12 cellular contexts compared by ENCODE assay signal in genomic region chr1:40014812-40015594, GRCh38. TPM values are rescaled to one million over a fixed set of nuclear protein-coding genes. Genes with fewer than 3 reads are reported as not detected.
DNase-seq lines count a peak whose midpoint lies in the region; ATAC-seq and TF ChIP-seq lines count a peak whose summit lies in the region.
"Had no signal": no experiment of that assay in that cellular context is flagged by ENCODE, and none has a peak within 500 bp of the region (broad histone marks: within the 10 kb centered on the region; RNA-seq: fewer than 3 reads in every experiment).

No MANE protein-coding gene starts in this region.

- TF ChIP-seq POLR2A in GM18505 (IDR thresholded peaks at IDR 0.05; ENCODE audit: borderline replicate concordance, extremely low read depth, insufficient read depth, insufficient read length), result no peak

- intact Hi-C loops in natural killer cell (cut with micrococcal nuclease), result no loop called here

- H3K4me1 Mint-ChIP-seq in chondrocyte (ENCODE audit: low read depth), result peaks cover 3% of the 10 kb centered on the region
- peaks cover 4 to 11% of the 10 kb centered on the region in 2 donors for H3K4me1 Mint-ChIP-seq in natural killer cell

- DNase-seq in activated CD4-positive, CD25-positive, alpha-beta regulatory T cell treated with anti-CD3 and anti-CD28 coated beads, Interleukin-2, amount 50 U/mL, for 72 hours, result no peak
- DNase-seq in LoVo (ENCODE audit: low spot score) (peak; percentile 35), chondrocyte (ENCODE audit: low spot score) (no peak), natural killer cell (no peak), NCI-H146 treated with DMSO at 0.1 percent for 48 hours (lab: John Stamatoyannopoulos, UW; ENCODE audit: unreplicated experiment) (no peak)
- DNase-seq: NCI-H2029, SHP77 had no signal

- peak overlapping the region; percentile 47 for H3K27ac ChIP-seq in neutrophil
- H3K27ac ChIP-seq: 22Rv1 had no signal

- H3K27ac Mint-ChIP-seq in chondrocyte (ENCODE audit: unreplicated experiment), result peak overlapping the region; percentile 77
- peak overlapping the region in 1 of 2 donors; percentile 51 for H3K27ac Mint-ChIP-seq in natural killer cell
- H3K27ac Mint-ChIP-seq: dendritic cell treated with granulocyte-macrophage colony-stimulating factor and Interleukin-4, amounts not matched to agents 40 ng/mL and 50 ng/mL, for 4 days had no signal

- no peaks in the 10 kb centered on the region for H3K9me3 ChIP-seq in neutrophil

- no peaks in the 10 kb centered on the region for H3K27me3 ChIP-seq in neutrophil

- H3K36me3 ChIP-seq in neutrophil, result no peaks in the 10 kb centered on the region

- H3K4me1 ChIP-seq in neutrophil (ENCODE audit: control insufficient read depth in 1 of 2, insufficient read depth in 1 of 2, low read depth in 1 of 2, low read length in 1 of 2), result peaks cover 0 to 3% of the 10 kb centered on the region in 2 experiments

- H3K4me3 Mint-ChIP-seq in chondrocyte (ENCODE audit: unreplicated experiment) (no peak overlapping the region), natural killer cell (no peak overlapping the region)
- H3K4me3 Mint-ChIP-seq: dendritic cell treated with granulocyte-macrophage colony-stimulating factor and Interleukin-4, amounts not matched to agents 40 ng/mL and 50 ng/mL, for 4 days had no signal

- H3K9me3 Mint-ChIP-seq in chondrocyte (ENCODE audit: low read depth) (no peaks in the 10 kb centered on the region), natural killer cell (no peaks in the 10 kb centered on the region)
- H3K9me3 Mint-ChIP-seq: dendritic cell treated with granulocyte-macrophage colony-stimulating factor and Interleukin-4, amounts not matched to agents 40 ng/mL and 50 ng/mL, for 4 days had no signal

- H3K36me3 Mint-ChIP-seq in chondrocyte (ENCODE audit: low read depth) (no peaks in the 10 kb centered on the region), natural killer cell (no peaks in the 10 kb centered on the region)

- H3K27me3 Mint-ChIP-seq in chondrocyte (ENCODE audit: low read depth) (no peaks in the 10 kb centered on the region), natural killer cell (ENCODE audit: low read depth in 2 of 2) (no peaks in the 10 kb centered on the region)
- H3K27me3 Mint-ChIP-seq: dendritic cell treated with granulocyte-macrophage colony-stimulating factor and Interleukin-4, amounts not matched to agents 40 ng/mL and 50 ng/mL, for 4 days had no signal

- TF ChIP-seq CTCF in chondrocyte (IDR thresholded peaks at IDR 0.05), result no peak
- TF ChIP-seq CTCF in neutrophil (IDR thresholded peaks at IDR 0.05), result no peak
- no peak for TF ChIP-seq CTCF in natural killer cell (IDR thresholded peaks at IDR 0.05)

- no peak overlapping the region for H3K4me3 ChIP-seq in neutrophil (ENCODE audit: low read depth in 1 of 2, low read length in 1 of 2)

- ATAC-seq in activated CD4-positive, CD25-positive, alpha-beta regulatory T cell treated with anti-CD3 and anti-CD28 coated beads, Interleukin-2, amount 50 U/mL, for 24 hours, result peak; percentile 95 to 96
- ATAC-seq in natural killer cell (no peak), GM18505 (IDR thresholded peaks at IDR 0.05; ENCODE audit: unreplicated experiment) (no peak)

RNA-seq across cellular contexts. Expression of gene CAP1, which starts 25.5 kb away (rescaled TPM):
- total RNA-seq in chondrocyte (415 to 576 TPM (median 558 TPM) in 3 replicates), natural killer cell (100 to 1,000 TPM; 482 to 541 (median 537) TPM)

Comparison
In these comparisons a context has a peak if more than half of its experiments do, and no peak if none do; other contexts are left out.
1. ATAC-seq: peak in activated CD4-positive, CD25-positive, alpha-beta regulatory T cell treated with anti-CD3 and anti-CD28 coated beads, Interleukin-2, amount 50 U/mL, for 24 hours (2 of 2); none in natural killer cell (0 of 3) and GM18505 (single experiment).